In the genomic region with DNA sequence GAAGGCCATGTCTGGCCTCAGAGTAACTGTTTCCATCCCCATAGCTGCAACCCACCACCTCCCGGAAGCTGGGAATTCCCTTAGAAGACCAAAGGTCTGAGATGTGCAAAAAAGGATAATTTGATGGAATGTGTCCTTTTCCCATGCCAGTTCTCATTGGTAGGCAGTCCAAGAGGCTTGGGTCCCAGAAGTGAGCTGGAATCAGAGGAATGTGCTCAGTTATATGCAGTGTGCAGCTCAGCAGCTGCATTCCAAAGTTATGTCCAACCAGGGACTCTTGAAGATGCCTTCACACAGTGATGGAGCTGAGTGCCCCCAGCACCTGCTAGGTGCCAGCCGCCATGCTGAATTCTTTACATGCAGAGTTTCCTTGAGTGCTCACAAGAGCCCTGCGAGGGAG, we compare ENCODE assay signal across 17 cellular contexts.
DNase-seq lines count a peak whose midpoint lies in the region; ATAC-seq and TF ChIP-seq lines count a peak whose summit lies in the region.
"Had no signal": no experiment of that assay in that cellular context is flagged by ENCODE, and none has a peak within 500 bp of the region (broad histone marks: within the 10 kb centered on the region; RNA-seq: fewer than 3 reads in every experiment).

No MANE protein-coding gene starts in this region.

- H2AFZ ChIP-seq in mesenchymal stem cell (ENCODE audit: low read depth, low read length): no peak overlapping the region

- H3K79me1 ChIP-seq in mesenchymal stem cell (replicated peaks; ENCODE audit: low read length, poor library complexity, severe bottlenecking): no peaks in the 10 kb centered on the region

- H3K23ac ChIP-seq in mesenchymal stem cell (ENCODE audit: low read length in 2 of 2): no peak overlapping the region

- no peak overlapping the region for H3K14ac ChIP-seq in mesenchymal stem cell (ENCODE audit: low read length in 2 of 2)

- H3K4ac ChIP-seq in mesenchymal stem cell (ENCODE audit: low read depth in 1 of 2, low read length in 2 of 2): no peak overlapping the region

- TF ChIP-seq POLR2A in stomach (IDR thresholded peaks at IDR 0.05): no peak

- no peak overlapping the region for H4K91ac ChIP-seq in mesenchymal stem cell (ENCODE audit: low read length)

- TF ChIP-seq EP300 in stomach (IDR thresholded peaks at IDR 0.05): no peak

- no peak overlapping the region for H2BK120ac ChIP-seq in mesenchymal stem cell (ENCODE audit: low read depth, low read length)

- TF ChIP-seq CTCF in left ventricle myocardium inferior (IDR thresholded peaks at IDR 0.05; ENCODE audit: borderline replicate concordance): no peak
- no peak for TF ChIP-seq CTCF in stomach (IDR thresholded peaks at IDR 0.05)

- no peak overlapping the region for H2BK5ac ChIP-seq in mesenchymal stem cell (ENCODE audit: low read depth, low read length, poor library complexity, severe bottlenecking)

- H3K18ac ChIP-seq in mesenchymal stem cell (ENCODE audit: low read depth in 1 of 2, low read length in 2 of 2): no peak overlapping the region

- intact Hi-C loops in left ventricle myocardium inferior (cut with micrococcal nuclease) (no loop called here), Right ventricle myocardium superior (cut with DNase I) (no loop called here), stomach (cut with DNase I; ENCODE audit: low total_unique reads) (no loop called here)

- H3K27ac ChIP-seq in left ventricle myocardium inferior (replicated peaks): peak overlapping the region; percentile 5
- no peak overlapping the region for H3K27ac ChIP-seq in mesenchymal stem cell (ENCODE audit: low read length, poor library complexity, severe bottlenecking)
- no peak overlapping the region for H3K27ac ChIP-seq in stomach
- H3K27ac ChIP-seq: Peyer's patch had no signal

- H3K9me3 ChIP-seq in left ventricle myocardium inferior (replicated peaks) (no peaks in the 10 kb centered on the region), adipocyte (ENCODE audit: control insufficient read depth, low read length) (no peaks in the 10 kb centered on the region), mesenchymal stem cell (ENCODE audit: control insufficient read depth, low read length) (no peaks in the 10 kb centered on the region), stomach (no peaks in the 10 kb centered on the region)
- H3K9me3 ChIP-seq: Peyer's patch had no signal

- no peak overlapping the region for H2BK15ac ChIP-seq in mesenchymal stem cell (ENCODE audit: low read depth, poor library complexity, severe bottlenecking)

- ATAC-seq in Right ventricle myocardium superior (ENCODE audit: poor library complexity) (no peak), HG03280 (IDR thresholded peaks at IDR 0.05; ENCODE audit: unreplicated experiment) (no peak)

- no peak overlapping the region for H3K4me3 ChIP-seq in left ventricle myocardium inferior
- no peak overlapping the region for H3K4me3 ChIP-seq in adipocyte (ENCODE audit: low read length)
- H3K4me3 ChIP-seq in mesenchymal stem cell (ENCODE audit: insufficient read depth in 1 of 2, low read depth in 1 of 2, low read length in 2 of 2): no peak overlapping the region
- H3K4me3 ChIP-seq in stomach: no peak overlapping the region
- H3K4me3 ChIP-seq: Peyer's patch had no signal

- DNase-seq in left ventricle myocardium inferior: no peak
- DNase-seq in Right ventricle myocardium superior: no peak
- DNase-seq in adipocyte (ENCODE audit: low read depth): peak; percentile 28
- DNase-seq in kidney tubule cell (ENCODE audit: low spot score): peak; percentile 4
- no peak for DNase-seq in mesenchymal stem cell
- DNase-seq in stomach: no peak
- DNase-seq: C1 segment of cervical spinal cord; DND-41; GDM1; GOT3; NCI-H146; NCI-H2081; NCI-H2171 treated with DMSO at 0.1 percent for 48 hours; NCI-H446 treated with DMSO at 0.1 percent for 48 hours; NK-92 treated with Interleukin-12 subunit alpha and Interleukin-12 subunit beta, amount 100 ng/mL, for 24 hours; Peyer's patch had no signal

- H3K4me2 ChIP-seq in mesenchymal stem cell (ENCODE audit: low read length, poor library complexity, severe bottlenecking): no peak overlapping the region

- no peak overlapping the region for H2AK5ac ChIP-seq in mesenchymal stem cell (ENCODE audit: low read length, severe bottlenecking)

- no peak overlapping the region for H4K8ac ChIP-seq in mesenchymal stem cell (ENCODE audit: low read length)

- H3K27me3 ChIP-seq in left ventricle myocardium inferior (ENCODE audit: low read depth) (no peaks in the 10 kb centered on the region), adipocyte (replicated peaks; ENCODE audit: control insufficient read depth, insufficient read depth, low read length) (no peaks in the 10 kb centered on the region), mesenchymal stem cell (ENCODE audit: control insufficient read depth in 1 of 2, insufficient read depth in 1 of 2, low read length in 2 of 2) (no peaks in the 10 kb centered on the region), stomach (no peaks in the 10 kb centered on the region)
- H3K27me3 ChIP-seq: Peyer's patch had no signal

- H3K36me3 ChIP-seq in left ventricle myocardium inferior: no peaks in the 10 kb centered on the region
- H3K36me3 ChIP-seq in adipocyte (ENCODE audit: control insufficient read depth, insufficient read depth, low read length, severe bottlenecking): no peaks in the 10 kb centered on the region
- no peaks in the 10 kb centered on the region for H3K36me3 ChIP-seq in mesenchymal stem cell (ENCODE audit: control insufficient read depth in 1 of 2, insufficient read depth in 2 of 2, low read depth in 1 of 2, low read length in 2 of 2)
- H3K36me3 ChIP-seq in stomach: no peaks in the 10 kb centered on the region
- H3K36me3 ChIP-seq: Peyer's patch had no signal

- 88% methylated on average over 3 of the region's 3 CpGs for WGBS in mesenchymal stem cell
- WGBS in stomach, 5 donors: 79 to 95% (median 90%) methylated on average over 3 of the region's 3 CpGs

- no peak overlapping the region for H3K9ac ChIP-seq in adipocyte (ENCODE audit: low read length)
- no peak overlapping the region for H3K9ac ChIP-seq in mesenchymal stem cell (ENCODE audit: low read length)

- no peak overlapping the region for H2BK12ac ChIP-seq in mesenchymal stem cell (ENCODE audit: low read length in 2 of 2)

- H3K4me1 ChIP-seq in left ventricle myocardium inferior: peaks cover 9% of the 10 kb centered on the region
- H3K4me1 ChIP-seq in adipocyte (ENCODE audit: control insufficient read depth, insufficient read depth, low read length): peaks cover 37% of the 10 kb centered on the region
- H3K4me1 ChIP-seq in mesenchymal stem cell (ENCODE audit: control insufficient read depth, insufficient read depth, low read depth, low read length): no peaks in the 10 kb centered on the region
- no peaks in the 10 kb centered on the region for H3K4me1 ChIP-seq in stomach
- H3K4me1 ChIP-seq: Peyer's patch had no signal

Comparison
In these comparisons a context has a peak if more than half of its experiments do, and no peak if none do; other contexts are left out.
1. DNase-seq: peak in adipocyte (single experiment) and kidney tubule cell (single experiment); none in left ventricle myocardium inferior (single experiment), Right ventricle myocardium superior (single experiment), mesenchymal stem cell (single experiment) and stomach (single experiment).